8 cellular contexts compared by ENCODE assay signal in genomic region chr12:25287610-25288009, GRCh38.
"Had no signal": no experiment of that assay in that cellular context is flagged by ENCODE, and none has a peak within 500 bp of the region (broad histone marks: within the 10 kb centered on the region; RNA-seq: fewer than 3 reads in every experiment).

No MANE protein-coding gene starts in this region.

- H3K4me1 Mint-ChIP-seq: GM23338, H9 had no signal

- DNase-seq: GM23248, GOT3, H7, H9, HCEC 1CT, HFFc6 had no signal

- ATAC-seq: GM23338, HCT116 had no signal

- H3K27ac ChIP-seq: GM23248 had no signal

- H3K4me3 Mint-ChIP-seq: GM23338, H9, HFFc6 had no signal

- H3K27ac Mint-ChIP-seq: GM23338, H9, HFFc6 had no signal
